Comparison of ENCODE assay signal across 9 cellular contexts in the genomic region with DNA sequence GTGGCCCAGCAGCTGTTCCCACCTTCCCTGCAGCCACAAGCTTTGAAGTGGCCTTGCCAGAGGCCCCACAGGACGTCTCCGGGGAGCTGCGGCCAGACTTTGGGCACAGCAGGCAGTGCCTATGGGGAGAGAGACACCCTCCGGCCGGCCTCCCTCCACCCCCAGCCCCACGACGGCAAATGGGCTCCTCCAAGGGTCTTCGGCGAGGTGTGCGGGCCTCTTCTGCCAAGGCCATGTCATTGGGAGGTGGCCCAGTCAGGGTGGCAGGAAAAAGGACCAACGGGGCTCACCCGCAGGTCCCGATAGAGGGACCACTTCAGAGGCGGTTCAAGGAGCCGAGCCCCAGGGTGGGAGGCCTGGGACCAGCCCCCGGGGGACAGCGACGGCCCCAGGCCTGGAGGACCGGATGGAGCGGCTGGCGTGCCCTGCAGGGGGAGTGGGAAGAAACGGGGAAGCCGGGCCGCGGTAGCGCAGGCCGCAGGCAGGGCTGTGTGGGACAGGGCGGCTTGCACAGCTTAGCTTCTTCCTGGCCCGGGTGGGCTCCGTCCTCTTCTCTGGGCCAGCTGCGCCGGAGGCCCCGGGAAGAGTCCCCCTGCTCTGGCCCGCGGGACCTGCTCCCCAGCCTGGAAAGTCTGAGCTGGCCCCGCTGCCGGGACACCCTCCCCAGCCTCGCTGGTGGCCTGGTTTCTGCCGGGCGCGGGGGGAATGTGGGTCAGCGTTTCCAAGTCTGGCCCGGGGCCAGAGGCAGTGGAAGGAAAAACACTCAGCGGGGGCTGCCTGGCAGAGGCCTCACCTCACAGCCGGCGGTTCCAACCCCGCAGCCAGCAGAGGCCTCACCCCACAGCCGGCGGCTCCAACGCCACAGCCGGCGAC. TPM values are rescaled to one million over a fixed set of nuclear protein-coding genes. Genes with fewer than 3 reads are reported as not detected.
DNase-seq lines count a peak whose midpoint lies in the region; ATAC-seq and TF ChIP-seq lines count a peak whose summit lies in the region.
"Had no signal": no experiment of that assay in that cellular context is flagged by ENCODE, and none has a peak within 500 bp of the region (broad histone marks: within the 10 kb centered on the region; RNA-seq: fewer than 3 reads in every experiment).

No MANE protein-coding gene starts in this region.

- H3K36me3 ChIP-seq in CD8-positive, alpha-beta T cell (ENCODE audit: insufficient read depth, low read length): no peaks in the 10 kb centered on the region

- H3K9me3 ChIP-seq in CD8-positive, alpha-beta T cell (ENCODE audit: low read length): no peaks in the 10 kb centered on the region

- no peak overlapping the region for H3K27ac Mint-ChIP-seq in CD8-positive, alpha-beta T cell

- intact Hi-C loops in CD8-positive, alpha-beta T cell (cut with DNase I, micrococcal nuclease): no loop called here

- POLR2A ChIA-PET in CD8-positive, alpha-beta T cell (lab: Charles Lee): interaction anchor here (1.1 kb wide), 1 partner anchor 11 kb away, joined by 4 read pairs; no protein-coding TSS in a partner anchor

- ATAC-seq in omental fat pad (ENCODE audit: low FRiP score): no peak
- ATAC-seq in CD8-positive, alpha-beta T cell: no peak
- ATAC-seq in HG02970 (IDR thresholded peaks at IDR 0.05; ENCODE audit: low FRiP score, unreplicated experiment): no peak
- ATAC-seq in HG03469 (IDR thresholded peaks at IDR 0.05; ENCODE audit: unreplicated experiment): no peak

- DNase-seq in AG08396 (ENCODE audit: low spot score) (peak; percentile 71), NCI-H446 treated with DMSO at 0.1 percent for 48 hours (lab: John Stamatoyannopoulos, UW) (peak; percentile 22), fibroblast of gingiva (ENCODE audit: low read depth) (peak; percentile 24), omental fat pad (ENCODE audit: low spot score) (peak; percentile 25)
- no peak for DNase-seq in CD8-positive, alpha-beta T cell
- no peak for DNase-seq in stimulated activated CD4-positive, alpha-beta T cell treated with anti-CD3 and anti-CD28 coated beads, Interleukin-15, amount 100 ng/mL, for 24 hours
- DNase-seq: NCI-H748 treated with DMSO at 0.1 percent for 48 hours had no signal

- no peak for TF ChIP-seq CTCF in omental fat pad (IDR thresholded peaks at IDR 0.05)
- TF ChIP-seq CTCF in CD8-positive, alpha-beta T cell (IDR thresholded peaks at IDR 0.05): no peak

- H3K4me3 ChIP-seq in CD8-positive, alpha-beta T cell (ENCODE audit: low read depth, low read length): no peak overlapping the region

- H3K36me3 Mint-ChIP-seq in CD8-positive, alpha-beta T cell: peaks cover 30% of the 10 kb centered on the region

- H3K4me1 ChIP-seq in CD8-positive, alpha-beta T cell (ENCODE audit: insufficient read depth, low read length): no peaks in the 10 kb centered on the region

- H3K27me3 ChIP-seq in CD8-positive, alpha-beta T cell (ENCODE audit: insufficient read depth, low read length): no peaks in the 10 kb centered on the region

- CTCF ChIA-PET in CD8-positive, alpha-beta T cell (lab: Charles Lee): interaction anchor here (2.2 kb wide), 1 partner anchor 27 kb away, joined by 5 read pairs; no protein-coding TSS in a partner anchor

- H3K4me3 Mint-ChIP-seq in CD8-positive, alpha-beta T cell: no peak overlapping the region

- H3K4me1 Mint-ChIP-seq in CD8-positive, alpha-beta T cell (ENCODE audit: low read depth): peaks cover 10% of the 10 kb centered on the region

- H3K9me3 Mint-ChIP-seq in CD8-positive, alpha-beta T cell: no peaks in the 10 kb centered on the region

- no peak overlapping the region for H3K27ac ChIP-seq in CD8-positive, alpha-beta T cell (ENCODE audit: low read depth, low read length)

- no peaks in the 10 kb centered on the region for H3K27me3 Mint-ChIP-seq in CD8-positive, alpha-beta T cell (ENCODE audit: low read depth)

RNA-seq across cellular contexts. Expression of a gene that starts 21.9 kb away (rescaled TPM):
- total RNA-seq in omental fat pad: 10 to 100 TPM; 14.2 to 99.5 (median 30.1) TPM
- 10 to 100 TPM; 25.1 to 26.4 TPM for total RNA-seq in CD8-positive, alpha-beta T cell

RNA-seq across cellular contexts. Expression of a gene that starts 54.7 kb away (rescaled TPM):
- total RNA-seq in omental fat pad: 100 to 1,000 TPM; 102 to 137 (median 132) TPM
- total RNA-seq in CD8-positive, alpha-beta T cell: 100 to 1,000 TPM; 129 to 132 TPM

Comparison
In these comparisons a context has a peak if more than half of its experiments do, and no peak if none do; other contexts are left out.
1. DNase-seq: peak in AG08396 (single experiment), NCI-H446 treated with DMSO at 0.1 percent for 48 hours (single experiment), fibroblast of gingiva (single experiment) and omental fat pad (single experiment); none in CD8-positive, alpha-beta T cell (0 of 7) and stimulated activated CD4-positive, alpha-beta T cell treated with anti-CD3 and anti-CD28 coated beads, Interleukin-15, amount 100 ng/mL, for 24 hours (single experiment).